In genomic region chr13:106083620-106084350, GRCh38 we compare ENCODE assay signal across 8 cellular contexts.
DNase-seq lines count a peak whose midpoint lies in the region; ATAC-seq, FAIRE-seq and TF ChIP-seq lines count a peak whose summit lies in the region.

No MANE protein-coding gene starts in this region.

- H3K27me3 ChIP-seq in cardiac muscle cell (no peaks in the 10 kb centered on the region), HepG2 (ENCODE audit: control insufficient read depth in 1 of 2, insufficient read depth in 2 of 2, low read length in 2 of 2) (no peaks in the 10 kb centered on the region)

- in situ Hi-C loops in HepG2 (cut with HindIII; ENCODE audit: extremely low pct_ligation_motif_present, low pct_unique_long_range_greater_than_20kb) = no loop called here

- H3K27ac ChIP-seq in cardiac muscle cell (no peak overlapping the region), HepG2 (ENCODE audit: extremely low read length, insufficient read depth, low read length) (no peak overlapping the region)

- TF ChIP-seq EP300 in HepG2 (IDR thresholded peaks at IDR 0.05; ENCODE audit: low read depth in 2 of 2, low read length in 2 of 2) (no peak), HepG2 (CRISPR knock-in tag; IDR thresholded peaks at IDR 0.05; ENCODE audit: borderline replicate concordance) (no peak)

- H3K4me1 ChIP-seq in cardiac muscle cell (ENCODE audit: low read depth) (no peaks in the 10 kb centered on the region), HepG2 (ENCODE audit: insufficient read depth, low read length) (no peaks in the 10 kb centered on the region)

- no peaks in the 10 kb centered on the region for H3K36me3 ChIP-seq in cardiac muscle cell
- H3K36me3 ChIP-seq in HepG2 (replicated peaks in 1 of 2; ENCODE audit: control insufficient read depth in 1 of 2, insufficient read depth in 2 of 2, low read length in 2 of 2) = no peaks in the 10 kb centered on the region

- intact Hi-C loops in Right ventricle myocardium superior (cut with DNase I) = loop anchor here (10.0 kb wide), 1 partner anchor 451 kb away; the partner anchor contains the start of gene EFNB2
- intact Hi-C loops in HepG2 (cut with micrococcal nuclease; ENCODE audit: unreplicated experiment) = loop anchor here (10.0 kb wide), 2 partner anchors 451 to 831 kb away; partner anchors contain the start of gene EFNB2

- BruUV-seq in HepG2 (replicated peaks; lab: Mats Ljungman, UMichigan) = no TSS peak

- 0% methylated on average over 3 of the region's 3 CpGs for WGBS in HepG2 (ENCODE audit: low lambda C conversion rate)

- H3K4me3 ChIP-seq in cardiac muscle cell (no peak overlapping the region), HepG2 (replicated peaks in 1 of 3; ENCODE audit: insufficient read depth in 1 of 3, low read depth in 2 of 3, low read length in 3 of 3) (no peak overlapping the region)

- no peak for TF ChIP-seq POLR2A in HepG2 (IDR thresholded peaks at IDR 0.05; ENCODE audit: insufficient read depth in 1 of 2, low read depth in 2 of 2, low read length in 2 of 2)

- ATAC-seq in Right ventricle myocardium superior (ENCODE audit: poor library complexity) (no peak), HG03432 (IDR thresholded peaks at IDR 0.05; ENCODE audit: unreplicated experiment) (peak; percentile 89), HepG2 (peak; percentile 51)

- TF ChIP-seq CTCF in cardiac muscle cell (IDR thresholded peaks at IDR 0.05; ENCODE audit: low read depth, low read length) (peak; percentile 86), HepG2 (CRISPR knock-in tag; IDR thresholded peaks at IDR 0.05) (peak; percentile 28; the same call in 1 of the 2 replicates)

- no peak overlapping the region for H3K9ac ChIP-seq in HepG2 (ENCODE audit: insufficient read depth, low read depth, low read length)

- H3K79me2 ChIP-seq in HepG2 (ENCODE audit: insufficient read depth, low read length) = no peaks in the 10 kb centered on the region

- no peak for TF ChIP-seq RAD21 in HepG2 (CRISPR knock-in tag; IDR thresholded peaks at IDR 0.05)

- FAIRE-seq in HepG2 (lab: Jason Lieb, UNC) = no peak

- POLR2A ChIA-PET in HepG2 (lab: Yijun Ruan, JAX) = no interaction called here

- no peak overlapping the region for H3K4me2 ChIP-seq in HepG2 (ENCODE audit: low read depth, low read length)

- no peaks in the 10 kb centered on the region for H3K9me3 ChIP-seq in cardiac muscle cell (ENCODE audit: low read depth)
- H3K9me3 ChIP-seq in HepG2 (ENCODE audit: low read length) = no peaks in the 10 kb centered on the region

- peak; percentile 31 to 62 for DNase-seq in cardiac muscle cell (ENCODE audit: low read depth in 1 of 2, low spot score in 1 of 2)
- DNase-seq in Right ventricle myocardium superior = no peak
- DNase-seq in astrocyte of the hippocampus (ENCODE audit: low read depth, low spot score) = peak; percentile 64
- DNase-seq in HepG2 (ENCODE audit: low spot score) = peak; percentile 6
- no peak for DNase-seq in NCI-H187 (lab: John Stamatoyannopoulos, UW)
- DNase-seq in NK-92 treated with Interleukin-12 subunit alpha and Interleukin-12 subunit beta, amount 100 ng/mL, for 24 hours (lab: John Stamatoyannopoulos, UW) = no peak
- no peak for DNase-seq in activated naive CD4-positive, alpha-beta T cell treated with Interleukin-2 at 50 U/mL for 16 hours

- H4K20me1 ChIP-seq in HepG2 (ENCODE audit: insufficient read depth, low read length) = no peaks in the 10 kb centered on the region

- H2AFZ ChIP-seq in HepG2 (ENCODE audit: low read length) = no peak overlapping the region

- CTCF ChIA-PET in HepG2 (lab: Yijun Ruan, JAX; ENCODE audit: low intra/inter-chr PET ratio, low total read pairs) = no interaction called here

TF ChIP-seq in HepG2, 621 proteins besides CTCF, POLR2A, EP300 and RAD21 (continues in another document):
- TF ChIP-seq NKX3-1 (CRISPR knock-in tag; IDR thresholded peaks at IDR 0.05) (no peak), ZNF264 (CRISPR knock-in tag; IDR thresholded peaks at IDR 0.05) (no peak), ZBTB39 (CRISPR knock-in tag; IDR thresholded peaks at IDR 0.05) (no peak), ZBTB20 (CRISPR knock-in tag; IDR thresholded peaks at IDR 0.05; ENCODE audit: borderline replicate concordance, low read depth) (no peak), AFF4 (CRISPR knock-in tag; IDR thresholded peaks at IDR 0.05) (no peak), ZBTB43 (CRISPR knock-in tag; conservative IDR thresholded peaks at IDR 0.05) (no peak), PATZ1 (CRISPR knock-in tag; IDR thresholded peaks at IDR 0.05) (0 out of 2 replicates have a peak, but pooled peaks have one; percentile 21), ZNF790 (CRISPR knock-in tag; IDR thresholded peaks at IDR 0.05; ENCODE audit: borderline replicate concordance) (no peak), TARDBP (CRISPR knock-in tag; IDR thresholded peaks at IDR 0.05) (no peak), GPN1 (CRISPR knock-in tag; IDR thresholded peaks at IDR 0.05; ENCODE audit: borderline replicate concordance) (no peak), ZNF619 (CRISPR knock-in tag; IDR thresholded peaks at IDR 0.05) (no peak), GATAD1 (CRISPR knock-in tag; IDR thresholded peaks at IDR 0.05) (no peak), ZNF670 (CRISPR knock-in tag; IDR thresholded peaks at IDR 0.05; ENCODE audit: borderline replicate concordance) (no peak), STAG1 (CRISPR knock-in tag; IDR thresholded peaks at IDR 0.05) (peak; percentile 52)

Comparison
In these comparisons a context has a peak if more than half of its experiments do, and no peak if none do; other contexts are left out.
1. DNase-seq: peak in cardiac muscle cell (2 of 2), astrocyte of the hippocampus (single experiment) and HepG2 (single experiment); none in Right ventricle myocardium superior (single experiment), NCI-H187 (0 of 2), NK-92 treated with Interleukin-12 subunit alpha and Interleukin-12 subunit beta, amount 100 ng/mL, for 24 hours (single experiment) and activated naive CD4-positive, alpha-beta T cell treated with Interleukin-2 at 50 U/mL for 16 hours (single experiment).